In the genomic region with DNA sequence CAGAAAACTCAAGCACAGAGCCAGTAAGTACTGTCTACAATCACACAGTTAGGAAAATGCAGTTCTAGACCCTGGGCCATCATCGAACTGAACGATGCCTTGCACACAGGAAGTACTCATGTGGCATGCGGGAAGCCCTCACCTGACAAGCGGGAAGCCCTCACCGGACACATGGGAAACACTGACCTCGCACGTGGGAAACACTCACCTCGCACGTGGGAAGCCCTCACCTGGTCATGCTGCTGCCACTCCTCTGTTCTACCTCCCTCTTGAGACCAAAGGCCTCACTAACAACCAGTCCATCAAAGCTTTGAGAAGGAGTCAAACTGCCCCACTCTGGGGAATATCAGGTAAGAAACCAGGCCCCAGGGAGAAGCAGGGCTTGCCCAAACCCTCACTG, we compare ENCODE assay signal across 27 cellular contexts.
"Had no signal": no experiment of that assay in that cellular context is flagged by ENCODE, and none has a peak within 500 bp of the region (broad histone marks: within the 10 kb centered on the region; RNA-seq: fewer than 3 reads in every experiment).

No MANE protein-coding gene starts in this region.

- H3K36me3 Mint-ChIP-seq: immature natural killer cell; mesothelial cell of epicardium; naive B cell; natural killer cell; stimulated activated memory B cell treated with anti-CD40 and anti-IgM and Interleukin-4, amounts not matched to agents 10 μg/mL and 1 μg/mL and 100 μg/mL, for 72 hours had no signal

- H3K4me1 ChIP-seq: left ventricle myocardium inferior, pancreas, prostate gland, sigmoid colon, spleen, tibial nerve, vagina had no signal

- H3K4me1 Mint-ChIP-seq: immature natural killer cell; mesothelial cell of epicardium; naive B cell; natural killer cell; stimulated activated memory B cell treated with anti-CD40 and anti-IgM and Interleukin-4, amounts not matched to agents 10 μg/mL and 1 μg/mL and 100 μg/mL, for 72 hours; stimulated activated naive CD8-positive, alpha-beta T cell treated with anti-CD3 and anti-CD28 coated beads, Interleukin-15, amount 100 ng/mL, for 72 hours had no signal

- H3K4me3 Mint-ChIP-seq: immature natural killer cell; mesothelial cell of epicardium; naive B cell; natural killer cell; nephron progenitor cell; stimulated activated memory B cell treated with anti-CD40 and anti-IgM and Interleukin-4, amounts not matched to agents 10 μg/mL and 1 μg/mL and 100 μg/mL, for 72 hours; stimulated activated naive CD8-positive, alpha-beta T cell treated with anti-CD3 and anti-CD28 coated beads, Interleukin-15, amount 100 ng/mL, for 72 hours had no signal

- H3K9me3 ChIP-seq: pancreas, prostate gland, sigmoid colon, upper lobe of left lung, vagina had no signal

- H3K9me3 Mint-ChIP-seq: natural killer cell had no signal

- ATAC-seq: natural killer cell; pancreas; right cardiac atrium; stimulated activated memory B cell treated with anti-CD40 and anti-IgM and Interleukin-4, amounts not matched to agents 10 μg/mL and 1 μg/mL and 100 μg/mL, for 72 hours; stimulated activated naive CD8-positive, alpha-beta T cell treated with anti-CD3 and anti-CD28 coated beads, Interleukin-15, amount 100 ng/mL, for 72 hours had no signal

- H3K36me3 ChIP-seq: left ventricle myocardium inferior, pancreas, prostate gland, sigmoid colon, spleen, tibial nerve, upper lobe of left lung, vagina had no signal

- H3K27ac ChIP-seq: left ventricle myocardium inferior, pancreas, prostate gland, sigmoid colon, spleen, tibial nerve, upper lobe of left lung, vagina had no signal

- H3K4me3 ChIP-seq: left ventricle myocardium inferior, lung, pancreas, prostate gland, sigmoid colon, spleen, tibial nerve, upper lobe of left lung, vagina had no signal

- H3K27me3 Mint-ChIP-seq: stimulated activated memory B cell treated with anti-CD40 and anti-IgM and Interleukin-4, amounts not matched to agents 10 μg/mL and 1 μg/mL and 100 μg/mL, for 72 hours had no signal

- DNase-seq: hypothalamus; immature natural killer cell; left ventricle myocardium inferior; mesendoderm; naive B cell; natural killer cell; nephron progenitor cell; nucleus accumbens; pancreas; posterior cingulate gyrus; retina; right cardiac atrium; sigmoid colon; small intestine; spleen; stimulated activated CD4-positive, alpha-beta T cell treated with anti-CD3 and anti-CD28 coated beads, Interleukin-4, amount 100 ng/mL, for 24 hours; stimulated activated naive CD4-positive, alpha-beta T cell treated with Interleukin-2 at 50 U/mL for 16 hours; stimulated activated naive CD8-positive, alpha-beta T cell treated with anti-CD3 and anti-CD28 coated beads, Interleukin-15, amount 100 ng/mL, for 72 hours; substantia nigra; upper lobe of left lung had no signal

- FAIRE-seq: islet of Langerhans, pancreas, small intestine had no signal

- H3K27ac Mint-ChIP-seq: immature natural killer cell; mesothelial cell of epicardium; natural killer cell; nephron progenitor cell; stimulated activated memory B cell treated with anti-CD40 and anti-IgM and Interleukin-4, amounts not matched to agents 10 μg/mL and 1 μg/mL and 100 μg/mL, for 72 hours; stimulated activated naive CD8-positive, alpha-beta T cell treated with anti-CD3 and anti-CD28 coated beads, Interleukin-15, amount 100 ng/mL, for 72 hours had no signal

- H3K27me3 ChIP-seq: pancreas, sigmoid colon, tibial nerve, upper lobe of left lung, vagina had no signal
